9 cellular contexts compared by ENCODE assay signal in genomic region chr17:14359251-14359939, GRCh38. TPM values are rescaled to one million over a fixed set of nuclear protein-coding genes. Genes with fewer than 3 reads are reported as not detected.
DNase-seq lines count a peak whose midpoint lies in the region; ATAC-seq lines count a peak whose summit lies in the region.
"Had no signal": no experiment of that assay in that cellular context is flagged by ENCODE, and none has a peak within 500 bp of the region (broad histone marks: within the 10 kb centered on the region; RNA-seq: fewer than 3 reads in every experiment).

No MANE protein-coding gene starts in this region.

- H3K9me3 ChIP-seq in Karpas-422 (ENCODE audit: low read length), result no peaks in the 10 kb centered on the region

- peak overlapping the region; percentile 25; the same call in 1 of the 2 replicates for H3K27ac ChIP-seq in Karpas-422 (ENCODE audit: low read length)
- H3K27ac ChIP-seq: cardiac muscle cell had no signal

- no peaks in the 10 kb centered on the region for H3K79me2 ChIP-seq in Karpas-422 (ENCODE audit: low read length)

- H3K27me3 ChIP-seq in Karpas-422 (ENCODE audit: low read length), result no peaks in the 10 kb centered on the region
- H3K27me3 ChIP-seq: cardiac muscle cell had no signal

- no peaks in the 10 kb centered on the region for H3K36me3 Mint-ChIP-seq in activated T-helper 1 cell treated with anti-CD3 and anti-CD28 coated beads, Interleukin-12 subunit alpha, Interleukin-12 subunit beta, Interleukin-2, Interleukin-4 antibody, amounts not matched to agents 30 ng/mL and 10 ng/mL and 1 ng/mL, durations not matched to agents 14 hours and 24 hours and 36 hours (ENCODE audit: low read depth)

- no peaks in the 10 kb centered on the region for H4K20me1 ChIP-seq in Karpas-422 (ENCODE audit: insufficient read depth, low read depth, low read length)

- peaks cover 28% of the 10 kb centered on the region for H3K4me1 ChIP-seq in Karpas-422 (ENCODE audit: low read length)

- peaks cover 14% of the 10 kb centered on the region for H3K4me1 Mint-ChIP-seq in activated T-helper 1 cell treated with anti-CD3 and anti-CD28 coated beads, Interleukin-12 subunit alpha, Interleukin-12 subunit beta, Interleukin-2, Interleukin-4 antibody, amounts not matched to agents 30 ng/mL and 10 ng/mL and 1 ng/mL, durations not matched to agents 14 hours and 24 hours and 36 hours (ENCODE audit: low read depth)

- H3K9me2 ChIP-seq in Karpas-422 (replicated peaks; ENCODE audit: insufficient read depth, low read length), result no peaks in the 10 kb centered on the region

- no peak overlapping the region for H2AFZ ChIP-seq in Karpas-422 (ENCODE audit: low read length)

- no peaks in the 10 kb centered on the region for H3K36me3 ChIP-seq in Karpas-422 (ENCODE audit: insufficient read depth, low read length)
- H3K36me3 ChIP-seq: cardiac muscle cell had no signal

- no peaks in the 10 kb centered on the region for H3K9me3 Mint-ChIP-seq in activated T-helper 1 cell treated with anti-CD3 and anti-CD28 coated beads, Interleukin-12 subunit alpha, Interleukin-12 subunit beta, Interleukin-2, Interleukin-4 antibody, amounts not matched to agents 30 ng/mL and 10 ng/mL and 1 ng/mL, durations not matched to agents 14 hours and 24 hours and 36 hours

- no peak overlapping the region for H3K9ac ChIP-seq in Karpas-422 (ENCODE audit: low read length)

- no peak overlapping the region for H3K4me3 Mint-ChIP-seq in activated T-helper 1 cell treated with anti-CD3 and anti-CD28 coated beads, Interleukin-12 subunit alpha, Interleukin-12 subunit beta, Interleukin-2, Interleukin-4 antibody, amounts not matched to agents 30 ng/mL and 10 ng/mL and 1 ng/mL, durations not matched to agents 14 hours and 24 hours and 36 hours

- ATAC-seq in GM18498 (IDR thresholded peaks at IDR 0.05; ENCODE audit: unreplicated experiment) (peak; percentile 97), GM21528 (IDR thresholded peaks at IDR 0.05; ENCODE audit: low FRiP score, unreplicated experiment) (peak; percentile 99), esophagus mucosa (peak; percentile 62)

- H3K4me2 ChIP-seq in Karpas-422 (ENCODE audit: low read depth, low read length, poor library complexity, severe bottlenecking), result peak overlapping the region; percentile 31

- no peak overlapping the region for H3K27ac Mint-ChIP-seq in activated T-helper 1 cell treated with anti-CD3 and anti-CD28 coated beads, Interleukin-12 subunit alpha, Interleukin-12 subunit beta, Interleukin-2, Interleukin-4 antibody, amounts not matched to agents 30 ng/mL and 10 ng/mL and 1 ng/mL, durations not matched to agents 14 hours and 24 hours and 36 hours

- H3K4me3 ChIP-seq in Karpas-422 (ENCODE audit: low read length), result no peak overlapping the region
- H3K4me3 ChIP-seq: cardiac muscle cell had no signal

- intact Hi-C loops in activated T-helper 1 cell treated with anti-CD3 and anti-CD28 coated beads, Interleukin-12 subunit alpha, Interleukin-12 subunit beta, Interleukin-2, Interleukin-4 antibody, amounts not matched to agents 30 ng/mL and 10 ng/mL and 1 ng/mL, durations not matched to agents 14 hours and 24 hours and 36 hours (cut with micrococcal nuclease), result loop anchor here (1.0 kb wide), 1 partner anchor 69 kb away; no protein-coding TSS in a partner anchor

- DNase-seq in Karpas-422 (peak; percentile 83), ureter (ENCODE audit: low spot score) (peak; percentile 41), DMS153 (lab: John Stamatoyannopoulos, UW) (no peak), HK-2 (ENCODE audit: unreplicated experiment) (no peak)
- DNase-seq in activated T-helper 1 cell treated with anti-CD3 and anti-CD28 coated beads, Interleukin-12 subunit alpha, Interleukin-12 subunit beta, Interleukin-2, Interleukin-4 antibody, amounts not matched to agents 30 ng/mL and 10 ng/mL and 1 ng/mL, durations not matched to agents 14 hours and 24 hours and 36 hours (ENCODE audit: low spot score), result no peak

- no peaks in the 10 kb centered on the region for H3K27me3 Mint-ChIP-seq in activated T-helper 1 cell treated with anti-CD3 and anti-CD28 coated beads, Interleukin-12 subunit alpha, Interleukin-12 subunit beta, Interleukin-2, Interleukin-4 antibody, amounts not matched to agents 30 ng/mL and 10 ng/mL and 1 ng/mL, durations not matched to agents 14 hours and 24 hours and 36 hours (ENCODE audit: insufficient read depth)

RNA-seq across cellular contexts. Expression of gene HS3ST3B1, which starts 58.5 kb away (rescaled TPM):
- total RNA-seq in Karpas-422 (2014; rRNA removed; shearing (Covaris generic); ENCODE audit: low replicate concordance), result not detected in 2 replicates
- total RNA-seq in esophagus mucosa, result 2.5 TPM
- 1.8 TPM for total RNA-seq in ureter
- 32.3 and 33.8 TPM in 2 replicates for total RNA-seq in activated T-helper 1 cell treated with anti-CD3 and anti-CD28 coated beads, Interleukin-12 subunit alpha, Interleukin-12 subunit beta, Interleukin-2, Interleukin-4 antibody, amounts not matched to agents 30 ng/mL and 10 ng/mL and 1 ng/mL, durations not matched to agents 14 hours and 24 hours and 36 hours

Comparison
In these comparisons a context has a peak if more than half of its experiments do, and no peak if none do; other contexts are left out.
1. DNase-seq: peak in Karpas-422 (single experiment) and ureter (single experiment); none in DMS153 (single experiment), HK-2 (single experiment) and activated T-helper 1 cell treated with anti-CD3 and anti-CD28 coated beads, Interleukin-12 subunit alpha, Interleukin-12 subunit beta, Interleukin-2, Interleukin-4 antibody, amounts not matched to agents 30 ng/mL and 10 ng/mL and 1 ng/mL, durations not matched to agents 14 hours and 24 hours and 36 hours (single experiment).
2. Peak in every context shown above with its lines, with median percentiles within 50 percentile points of each other: ATAC-seq.